18 cellular contexts compared by ENCODE assay signal in the genomic region with DNA sequence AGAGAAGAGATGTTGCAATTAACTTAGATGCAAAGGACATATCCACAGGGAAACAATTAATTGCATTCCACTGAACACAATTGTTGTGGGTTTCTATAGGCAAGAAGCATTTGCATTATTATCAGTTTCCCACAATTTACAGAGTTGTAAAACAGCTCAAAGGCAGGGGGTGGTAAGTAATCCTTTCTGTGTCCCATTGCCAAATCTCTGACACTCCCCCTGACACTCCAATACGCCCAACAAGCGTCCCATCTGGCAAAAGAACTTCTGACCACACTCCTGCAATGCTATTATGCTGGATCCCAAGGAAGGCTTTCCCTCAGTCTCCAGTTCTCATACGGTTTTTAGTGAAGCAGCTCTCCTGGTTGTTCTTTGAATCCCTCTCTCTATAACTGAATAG.
"Had no signal": no experiment of that assay in that cellular context is flagged by ENCODE, and none has a peak within 500 bp of the region (broad histone marks: within the 10 kb centered on the region; RNA-seq: fewer than 3 reads in every experiment).

No MANE protein-coding gene starts in this region.

- H3K36me3 ChIP-seq: cardiac muscle cell, gastrocnemius medialis, thyroid gland had no signal

- H3K4me3 ChIP-seq: cardiac muscle cell, gastrocnemius medialis, thyroid gland had no signal

- H3K4me1 ChIP-seq: gastrocnemius medialis had no signal

- FAIRE-seq: islet of Langerhans, TTC549 had no signal

- H3K27me3 ChIP-seq: cardiac muscle cell, gastrocnemius medialis, thyroid gland had no signal

- ATAC-seq: activated T-cell treated with anti-CD3 and anti-CD28 coated beads, Interleukin-2, amount 50 U/mL, for 72 hours; gastrocnemius medialis; SK-N-SH treated with all-trans-retinoic acid at 6 μM for 48 hours; T-cell had no signal

- DNase-seq: activated CD4-positive, alpha-beta T cell treated with anti-CD3 and anti-CD28 coated beads, Interleukin-2, amount 50 U/mL, for 48 hours; activated effector memory CD4-positive, alpha-beta T cell treated with Interleukin-2 at 50 U/mL for 16 hours; activated naive CD4-positive, alpha-beta T cell treated with anti-CD3 and anti-CD28 coated beads for 36 hours; activated naive CD8-positive, alpha-beta T cell treated with anti-CD3 and anti-CD28 coated beads, Interleukin-2, amount 10 ng/mL, durations not matched to agents 7 days and 5 days; activated T-cell treated with anti-CD3 and anti-CD28 coated beads, Interleukin-2, amount 50 U/mL, for 72 hours; amniotic stem cell; cortex of kidney; gastrocnemius medialis; nephron progenitor cell; retina; substantia nigra; T-cell; thyroid gland had no signal

- H3K27ac ChIP-seq: cardiac muscle cell, epithelial cell of prostate, gastrocnemius medialis, thyroid gland had no signal

- H3K9me3 ChIP-seq: gastrocnemius medialis, thyroid gland had no signal
